8 cellular contexts compared by ENCODE assay signal in the genomic region with DNA sequence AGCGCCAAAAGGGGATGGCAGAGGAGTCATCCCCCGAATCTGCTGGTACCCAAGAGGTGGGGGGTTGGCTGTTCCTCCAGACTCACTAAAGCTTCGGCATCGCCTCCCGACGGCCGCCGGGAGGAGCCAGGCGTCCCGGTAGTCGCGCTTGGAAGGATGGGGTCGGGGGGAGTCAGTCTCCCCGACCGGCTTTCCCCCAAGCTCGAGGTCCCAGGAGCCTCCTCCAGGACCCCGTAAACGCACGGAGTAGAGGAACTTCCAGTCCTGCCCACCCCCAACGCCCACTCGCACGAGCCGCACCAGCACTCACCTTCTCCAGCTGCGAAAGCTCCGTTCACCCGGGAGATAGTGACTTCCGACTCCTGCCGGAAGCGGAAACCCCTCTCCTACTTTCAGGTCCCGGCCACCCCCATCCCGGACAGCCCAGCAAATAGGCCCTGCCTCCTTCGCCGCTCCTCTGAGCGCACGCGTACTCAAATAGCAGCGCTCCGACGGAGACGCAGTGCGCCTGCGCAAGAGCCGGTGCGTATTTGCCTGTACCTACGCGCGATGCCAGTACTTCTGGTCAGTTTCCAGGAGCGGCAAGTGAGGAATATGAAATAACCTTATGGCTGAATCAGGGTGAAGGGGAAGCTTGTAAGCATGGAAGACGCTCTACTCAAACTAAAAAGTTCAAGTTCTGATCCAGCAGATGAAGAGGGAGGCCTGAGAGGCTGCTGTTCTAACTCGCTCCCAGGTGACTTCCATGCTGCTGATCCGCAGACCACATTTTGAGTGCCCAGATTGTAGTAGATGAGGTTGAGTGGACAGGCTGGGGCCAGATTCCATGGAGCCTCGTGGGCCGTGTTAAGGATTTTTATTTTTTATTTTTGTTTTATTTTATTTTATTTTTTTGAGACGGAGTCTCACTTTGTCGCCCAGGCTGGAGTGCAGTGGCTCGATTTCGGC. TPM values are rescaled to one million over a fixed set of nuclear protein-coding genes. Genes with fewer than 3 reads are reported as not detected.
DNase-seq lines count a peak whose midpoint lies in the region; ATAC-seq and TF ChIP-seq lines count a peak whose summit lies in the region.

Gene ELOF1, minus strand, starts transcription at position 350 of the 948 bp plus-strand sequence. CDS start 4,883 bp downstream, outside the sequence.

- H4K20me1 ChIP-seq in BLaER1 treated with 17β-estradiol and CSF1 and Interleukin-3, amounts not matched to agents 10 nM and 100 nM: peaks cover 38 to 47% (median 45%) of the 10 kb centered on the region in 11 experiments; a peak in 21 of 22 replicates

- DNase-seq in NCI-H774 (lab: John Stamatoyannopoulos, UW) (peak; percentile 96), dermis blood vessel endothelial cell (peak; percentile 98), left lung (peak; percentile 99 to 100)
- peak; percentile 95 to 97 for DNase-seq in activated CD4-positive, alpha-beta T cell treated with anti-CD3 and anti-CD28 coated beads, Interleukin-2, amount 50 U/mL, for 4 hours
- DNase-seq in stimulated activated CD4-positive, alpha-beta T cell treated with anti-CD3 and anti-CD28 coated beads, Interleukin-2, amount 100 ng/mL, for 48 hours: peak; percentile 94

- H3K4me3 ChIP-seq in BLaER1 treated with 17β-estradiol and CSF1 and Interleukin-3, amounts not matched to agents 10 nM and 100 nM: peak within 1 kb of the TSS; percentile 70 to 96 (median 83)
- peak within 1 kb of the TSS; percentile 84 to 89 for H3K4me3 ChIP-seq in left lung

- ATAC-seq in GM19328 (IDR thresholded peaks at IDR 0.05; ENCODE audit: unreplicated experiment) (peak; percentile 62), HG03558 (IDR thresholded peaks at IDR 0.05; ENCODE audit: extremely low read depth, unreplicated experiment) (peak; percentile 51), left lung (peak; percentile 98)

- H3K36me3 ChIP-seq in BLaER1 treated with 17β-estradiol and CSF1 and Interleukin-3, amounts not matched to agents 10 nM and 100 nM: peaks cover 6 to 27% (median 16%) of the 10 kb centered on the region in 11 experiments; a peak in 17 of 22 replicates
- peaks cover 0 to 24% of the 10 kb centered on the region in 2 donors for H3K36me3 ChIP-seq in left lung

- peak within 1 kb of the TSS; percentile 86 to 99 (median 96) for H3K4me2 ChIP-seq in BLaER1 treated with 17β-estradiol and CSF1 and Interleukin-3, amounts not matched to agents 10 nM and 100 nM

- intact Hi-C loops in left lung (cut with DNase I): no loop called here

- H3K4me1 ChIP-seq in BLaER1 treated with 17β-estradiol and CSF1 and Interleukin-3, amounts not matched to agents 10 nM and 100 nM: peaks cover 49 to 78% (median 65%) of the 10 kb centered on the region in 10 experiments
- peaks cover 14 to 48% of the 10 kb centered on the region in 2 donors for H3K4me1 ChIP-seq in left lung

- no peak for TF ChIP-seq CTCF in left lung (IDR thresholded peaks at IDR 0.05)

- H3K9me3 ChIP-seq in BLaER1 treated with 17β-estradiol and CSF1 and Interleukin-3, amounts not matched to agents 10 nM and 100 nM (replicated peaks in 1 of 11): no peaks in the 10 kb centered on the region
- H3K9me3 ChIP-seq in left lung: no peaks in the 10 kb centered on the region

- peak within 1 kb of the TSS; percentile 71 to 87 (median 79) for H3K9ac ChIP-seq in BLaER1 treated with 17β-estradiol and CSF1 and Interleukin-3, amounts not matched to agents 10 nM and 100 nM

- peak within 1 kb of the TSS in 10 of 11 experiments; percentile 44 to 78 (median 67); a peak in 21 of 22 replicates for H3K27ac ChIP-seq in BLaER1 treated with 17β-estradiol and CSF1 and Interleukin-3, amounts not matched to agents 10 nM and 100 nM
- peak within 1 kb of the TSS; percentile 80 to 81 for H3K27ac ChIP-seq in left lung

- no peaks in the 10 kb centered on the region for H3K27me3 ChIP-seq in BLaER1 treated with 17β-estradiol and CSF1 and Interleukin-3, amounts not matched to agents 10 nM and 100 nM
- H3K27me3 ChIP-seq in left lung: no peaks in the 10 kb centered on the region

RNA-seq across cellular contexts. Expression of gene ELOF1, which starts in this region (rescaled TPM):
- 16.9 and 24.5 TPM in 2 replicates for total RNA-seq in dermis blood vessel endothelial cell
- 10 to 100 TPM; 50.4 to 53.4 TPM for total RNA-seq in left lung

Comparison
In these comparisons a context has a peak if more than half of its experiments do, and no peak if none do; other contexts are left out.
1. Peak in every context shown above with its lines: DNase-seq, ATAC-seq, H3K4me3 ChIP-seq and H3K27ac ChIP-seq.